15 cellular contexts compared by ENCODE assay signal in the genomic region with DNA sequence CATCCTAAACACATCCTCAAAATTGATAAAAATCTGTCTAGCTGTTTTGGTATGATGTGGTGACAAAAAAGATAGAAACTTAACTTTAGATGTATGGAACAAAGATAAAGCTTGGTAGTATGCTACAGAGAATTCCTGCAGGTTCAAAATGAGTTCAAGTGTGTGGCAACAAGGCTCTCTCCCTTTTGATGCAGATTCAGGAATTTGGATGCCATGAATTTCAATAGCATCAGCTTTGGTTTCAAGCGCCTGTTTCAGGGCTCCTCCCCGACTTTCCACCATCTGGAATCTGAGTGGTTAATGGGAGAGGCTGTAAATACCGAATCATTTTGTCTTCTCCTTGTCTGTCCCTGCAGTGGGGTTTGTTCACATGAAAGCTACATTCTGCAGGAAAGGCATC.
"Had no signal": no experiment of that assay in that cellular context is flagged by ENCODE, and none has a peak within 500 bp of the region (broad histone marks: within the 10 kb centered on the region; RNA-seq: fewer than 3 reads in every experiment).

No MANE protein-coding gene starts in this region.

- H3K36me3 ChIP-seq: neutrophil, upper lobe of right lung had no signal

- H3K27me3 ChIP-seq: body of pancreas, testis had no signal

- H3K27ac ChIP-seq: body of pancreas, neutrophil, testis, upper lobe of right lung had no signal

- H3K9me3 ChIP-seq: body of pancreas, neutrophil, testis, upper lobe of right lung had no signal

- DNase-seq: activated CD4-positive, alpha-beta T cell treated with anti-CD3 and anti-CD28 coated beads for 48 hours; activated naive CD4-positive, alpha-beta T cell treated with anti-CD3 and anti-CD28 coated beads for 36 hours; body of pancreas; central memory CD4-positive, alpha-beta T cell; cortex of kidney; effector memory CD8-positive, alpha-beta T cell; erythroblast; hypothalamus; retina; stimulated activated CD4-positive, alpha-beta T cell treated with anti-CD3 and anti-CD28 coated beads, Interleukin-15, amount 100 ng/mL, for 24 hours; stimulated activated CD4-positive, alpha-beta T cell treated with anti-CD3 and anti-CD28 coated beads, Interleukin-4, amount 100 ng/mL, for 24 hours; stimulated activated naive CD8-positive, alpha-beta T cell treated with anti-CD3 and anti-CD28 coated beads, Interleukin-15, amount 100 ng/mL, for 72 hours; testis; upper lobe of right lung had no signal

- H3K4me3 ChIP-seq: body of pancreas, testis, upper lobe of right lung had no signal

- H3K4me1 ChIP-seq: body of pancreas, upper lobe of right lung had no signal
